ENCODE assay signal across 1 cellular context in genomic region chr6:30689022-30689865, GRCh38.
TF ChIP-seq lines count a peak whose summit lies in the region.

No MANE protein-coding gene starts in this region.

TF ChIP-seq in H1, 55 proteins besides CTCF, POLR2A, EP300 and RAD21:
- TF ChIP-seq HDAC2 (IDR thresholded peaks at IDR 0.05; ENCODE audit: borderline replicate concordance in 1 of 2, low read depth in 2 of 2, low read length in 2 of 2): no peak
- no peak for TF ChIP-seq CHD1 (IDR thresholded peaks at IDR 0.05; ENCODE audit: low read depth, low read length)
- TF ChIP-seq JUN (IDR thresholded peaks at IDR 0.05; ENCODE audit: low read depth, low read length): no peak
- TF ChIP-seq RFX5 (IDR thresholded peaks at IDR 0.05; ENCODE audit: borderline replicate concordance, low read depth, low read length): no peak
- no peak for TF ChIP-seq POU5F1 (IDR thresholded peaks at IDR 0.05; ENCODE audit: low read depth, low read length)
- TF ChIP-seq USF2 (IDR thresholded peaks at IDR 0.05; ENCODE audit: low read length): no peak
- no peak for TF ChIP-seq GTF2F1 (IDR thresholded peaks at IDR 0.05; ENCODE audit: borderline replicate concordance, low read depth, low read length)
- no peak for TF ChIP-seq KDM5A (IDR thresholded peaks at IDR 0.05; ENCODE audit: low read length)
- TF ChIP-seq POLR2AphosphoS5 (IDR thresholded peaks at IDR 0.05; ENCODE audit: low read depth, low read length): no peak
- TF ChIP-seq CHD2 (IDR thresholded peaks at IDR 0.05; ENCODE audit: low read length): no peak
- no peak for TF ChIP-seq CBX8 (IDR thresholded peaks at IDR 0.05; ENCODE audit: borderline replicate concordance, low read depth, low read length)
TF ChIP-seq in H1: peak in this region for 0.
